ENCODE assay signal across 23 cellular contexts in genomic region chr20:9634327-9634726, GRCh38.
"Had no signal": no experiment of that assay in that cellular context is flagged by ENCODE, and none has a peak within 500 bp of the region (broad histone marks: within the 10 kb centered on the region; RNA-seq: fewer than 3 reads in every experiment).

No MANE protein-coding gene starts in this region.

- H3K27ac ChIP-seq: colonic mucosa, coronary artery, epithelial cell of prostate, esophagus muscularis mucosa, esophagus squamous epithelium, foreskin keratinocyte, gastrocnemius medialis, gastroesophageal sphincter, heart left ventricle, heart right ventricle had no signal

- DNase-seq: colonic mucosa; cortex of kidney; dermis blood vessel endothelial cell; dorsolateral prefrontal cortex; effector CD4-positive, alpha-beta T cell; effector CD8-positive, alpha-beta T cell; effector memory CD4-positive, alpha-beta T cell; effector memory CD8-positive, alpha-beta T cell; endodermal cell; erythroblast; esophagus squamous epithelium; foreskin fibroblast; foreskin keratinocyte; foreskin melanocyte; gastrocnemius medialis; glutamatergic neuron; head of caudate nucleus; heart left ventricle; heart right ventricle had no signal

- H3K9me3 ChIP-seq: colonic mucosa, esophagus muscularis mucosa, esophagus squamous epithelium, gastrocnemius medialis, gastroesophageal sphincter, heart left ventricle, heart right ventricle had no signal

- H3K27me3 ChIP-seq: colonic mucosa, dorsolateral prefrontal cortex, esophagus muscularis mucosa, esophagus squamous epithelium, foreskin keratinocyte, gastrocnemius medialis, gastroesophageal sphincter, heart left ventricle had no signal

- H3K4me1 ChIP-seq: colonic mucosa, esophagus muscularis mucosa, esophagus squamous epithelium, foreskin keratinocyte, gastrocnemius medialis, gastroesophageal sphincter, heart left ventricle, heart right ventricle had no signal

- H3K36me3 ChIP-seq: colonic mucosa, esophagus muscularis mucosa, esophagus squamous epithelium, gastrocnemius medialis, gastroesophageal sphincter, heart left ventricle, heart right ventricle had no signal

- H3K4me3 ChIP-seq: colonic mucosa, coronary artery, dorsolateral prefrontal cortex, esophagus muscularis mucosa, esophagus squamous epithelium, gastrocnemius medialis, gastroesophageal sphincter, heart left ventricle, heart right ventricle had no signal
